22 cellular contexts compared by ENCODE assay signal in genomic region chr3:140250010-140250825, GRCh38.
DNase-seq lines count a peak whose midpoint lies in the region; ATAC-seq and TF ChIP-seq lines count a peak whose summit lies in the region.
"Had no signal": no experiment of that assay in that cellular context is flagged by ENCODE, and none has a peak within 500 bp of the region (broad histone marks: within the 10 kb centered on the region; RNA-seq: fewer than 3 reads in every experiment).

No MANE protein-coding gene starts in this region.

- H3K4me2 ChIP-seq in GM23338, result no peak overlapping the region
- H3K4me2 ChIP-seq: BLaER1 treated with 17β-estradiol and CSF1 and Interleukin-3, amounts not matched to agents 10 nM and 100 nM had no signal

- H3K27me3 ChIP-seq in GM23338 (ENCODE audit: insufficient read depth), result no peaks in the 10 kb centered on the region
- H3K27me3 ChIP-seq in gastroesophageal sphincter, result no peaks in the 10 kb centered on the region
- no peaks in the 10 kb centered on the region for H3K27me3 ChIP-seq in right atrium auricular region
- H3K27me3 ChIP-seq in psoas muscle (ENCODE audit: insufficient read depth in 3 of 3, low read length in 2 of 3), result no peaks in the 10 kb centered on the region
- no peaks in the 10 kb centered on the region for H3K27me3 ChIP-seq in Caco-2 (replicated peaks; ENCODE audit: control insufficient read depth, insufficient read depth, low read length)
- no peaks in the 10 kb centered on the region for H3K27me3 ChIP-seq in effector memory CD4-positive, alpha-beta T cell (replicated peaks; ENCODE audit: control insufficient read depth, insufficient read depth, low read length, poor library complexity, severe bottlenecking)
- H3K27me3 ChIP-seq: BLaER1 treated with 17β-estradiol and CSF1 and Interleukin-3, amounts not matched to agents 10 nM and 100 nM had no signal

- H3K9me2 ChIP-seq in GM23338 (ENCODE audit: insufficient read depth), result peaks cover 3% of the 10 kb centered on the region; the same call in 1 of the 2 replicates

- WGBS in gastroesophageal sphincter (ENCODE audit: low coverage in 1 of 2), 2 donors, result 60 to 63% methylated on average over 7 of the region's 7 CpGs
- WGBS in psoas muscle, 3 donors, result 51 to 71% (median 59%) methylated on average over 7 of the region's 7 CpGs

- no peak overlapping the region for H3K4me3 ChIP-seq in GM23338
- H3K4me3 ChIP-seq in gastroesophageal sphincter, result no peak overlapping the region
- no peak overlapping the region for H3K4me3 ChIP-seq in right atrium auricular region
- no peak overlapping the region for H3K4me3 ChIP-seq in psoas muscle
- no peak overlapping the region for H3K4me3 ChIP-seq in Caco-2 (ENCODE audit: low read depth, low read length)
- no peak overlapping the region for H3K4me3 ChIP-seq in effector memory CD4-positive, alpha-beta T cell (ENCODE audit: insufficient read depth, low read depth, low read length, poor library complexity, severe bottlenecking)
- H3K4me3 ChIP-seq: BLaER1 treated with 17β-estradiol and CSF1 and Interleukin-3, amounts not matched to agents 10 nM and 100 nM; GM23248 had no signal

- DNase-seq in GM23338 (ENCODE audit: low spot score) (no peak), right atrium auricular region (ENCODE audit: low spot score) (no peak), psoas muscle (peak; percentile 44 to 62), Caco-2 (no peak)
- DNase-seq in activated CD4-positive, alpha-beta memory T cell treated with anti-CD3 and anti-CD28 coated beads, Interleukin-2, amount 10 ng/mL, durations not matched to agents 7 days and 5 days, result no peak
- no peak for DNase-seq in effector memory CD4-positive, alpha-beta T cell
- DNase-seq: 8988T; CD4-positive, alpha-beta memory T cell; DMS153; GM23248; HCEC 1CT; KG1; NCI-H1105 treated with DMSO at 0.1 percent for 48 hours; NCI-H1694 treated with DMSO at 0.1 percent for 48 hours; NCI-H2081 treated with DMSO at 0.1 percent for 48 hours; NCI-H2171 treated with DMSO at 0.1 percent for 48 hours; NCI-H524 treated with DMSO at 0.1 percent for 48 hours; NCI-H82 had no signal

- H3K4me3 Mint-ChIP-seq in GM23338 (no peak overlapping the region), Caco-2 (ENCODE audit: unreplicated experiment) (no peak overlapping the region)
- no peak overlapping the region for H3K4me3 Mint-ChIP-seq in activated CD4-positive, alpha-beta memory T cell treated with anti-CD3 and anti-CD28 coated beads, Interleukin-2, amount 10 ng/mL, durations not matched to agents 7 days and 5 days
- H3K4me3 Mint-ChIP-seq: CD4-positive, alpha-beta memory T cell had no signal

- TF ChIP-seq POLR2A in gastroesophageal sphincter (IDR thresholded peaks at IDR 0.05), result no peak

- no peaks in the 10 kb centered on the region for H3K9me3 Mint-ChIP-seq in GM23338
- no peaks in the 10 kb centered on the region for H3K9me3 Mint-ChIP-seq in activated CD4-positive, alpha-beta memory T cell treated with anti-CD3 and anti-CD28 coated beads, Interleukin-2, amount 10 ng/mL, durations not matched to agents 7 days and 5 days
- no peaks in the 10 kb centered on the region for H3K9me3 Mint-ChIP-seq in Caco-2 (ENCODE audit: unreplicated experiment)

- no peaks in the 10 kb centered on the region for H3K36me3 ChIP-seq in GM23338 (ENCODE audit: insufficient read depth)
- H3K36me3 ChIP-seq in gastroesophageal sphincter, result no peaks in the 10 kb centered on the region
- no peaks in the 10 kb centered on the region for H3K36me3 ChIP-seq in right atrium auricular region
- H3K36me3 ChIP-seq in psoas muscle (ENCODE audit: insufficient read depth in 1 of 2, low read depth in 1 of 2), result no peaks in the 10 kb centered on the region
- no peaks in the 10 kb centered on the region for H3K36me3 ChIP-seq in Caco-2 (ENCODE audit: control insufficient read depth, insufficient read depth, low read length)
- H3K36me3 ChIP-seq in effector memory CD4-positive, alpha-beta T cell (ENCODE audit: control insufficient read depth, insufficient read depth, low read length), result no peaks in the 10 kb centered on the region
- H3K36me3 ChIP-seq: BLaER1 treated with 17β-estradiol and CSF1 and Interleukin-3, amounts not matched to agents 10 nM and 100 nM had no signal

- POLR2A ChIA-PET in activated CD4-positive, alpha-beta memory T cell treated with anti-CD3 and anti-CD28 coated beads, Interleukin-2, amount 10 ng/mL, durations not matched to agents 7 days and 5 days (lab: Charles Lee), result no interaction called here
- POLR2A ChIA-PET in Caco-2 (lab: Charles Lee), result no interaction called here

- H3K4me1 ChIP-seq in GM23338 (ENCODE audit: insufficient read depth), result peaks cover 6% of the 10 kb centered on the region
- H3K4me1 ChIP-seq in gastroesophageal sphincter, result peaks cover 0 to 5% (median 0%) of the 10 kb centered on the region in 3 donors
- no peaks in the 10 kb centered on the region for H3K4me1 ChIP-seq in right atrium auricular region
- H3K4me1 ChIP-seq in psoas muscle, result no peaks in the 10 kb centered on the region
- H3K4me1 ChIP-seq in Caco-2, result peaks cover 15% of the 10 kb centered on the region
- H3K4me1 ChIP-seq in effector memory CD4-positive, alpha-beta T cell (ENCODE audit: control insufficient read depth, insufficient read depth, low read length, poor library complexity, severe bottlenecking), result no peaks in the 10 kb centered on the region
- H3K4me1 ChIP-seq: BLaER1 treated with 17β-estradiol and CSF1 and Interleukin-3, amounts not matched to agents 10 nM and 100 nM had no signal

- H3K27ac Mint-ChIP-seq in GM23338, result no peak overlapping the region
- H3K27ac Mint-ChIP-seq in activated CD4-positive, alpha-beta memory T cell treated with anti-CD3 and anti-CD28 coated beads, Interleukin-2, amount 10 ng/mL, durations not matched to agents 7 days and 5 days, result no peak overlapping the region
- no peak overlapping the region for H3K27ac Mint-ChIP-seq in Caco-2 (ENCODE audit: unreplicated experiment)
- H3K27ac Mint-ChIP-seq: CD4-positive, alpha-beta memory T cell had no signal

- no peak overlapping the region for H3K27ac ChIP-seq in GM23338 (ENCODE audit: low read depth)
- peak overlapping the region in 2 of 4 donors; percentile 2 to 35 for H3K27ac ChIP-seq in gastroesophageal sphincter
- H3K27ac ChIP-seq in right atrium auricular region, result peak overlapping the region; percentile 38 to 69
- H3K27ac ChIP-seq in psoas muscle, result no peak overlapping the region
- H3K27ac ChIP-seq in effector memory CD4-positive, alpha-beta T cell (ENCODE audit: insufficient read depth, low read length, poor library complexity, severe bottlenecking), result no peak overlapping the region
- H3K27ac ChIP-seq: BLaER1 treated with 17β-estradiol and CSF1 and Interleukin-3, amounts not matched to agents 10 nM and 100 nM; GM23248 had no signal

- no peak for TF ChIP-seq CTCF in GM23338 (conservative IDR thresholded peaks at IDR 0.05; ENCODE audit: low read depth in 2 of 2)
- TF ChIP-seq CTCF in gastroesophageal sphincter (IDR thresholded peaks at IDR 0.05), result no peak
- TF ChIP-seq CTCF in right atrium auricular region (IDR thresholded peaks at IDR 0.05), result no peak
- TF ChIP-seq CTCF in psoas muscle (IDR thresholded peaks at IDR 0.05), result no peak
- no peak for TF ChIP-seq CTCF in Caco-2 (IDR thresholded peaks at IDR 0.05; ENCODE audit: insufficient read depth in 1 of 2, low read depth in 1 of 2, low read length in 1 of 2, severe bottlenecking in 1 of 2, unreplicated experiment in 1 of 2)

- H2AFZ ChIP-seq in GM23338, result no peak overlapping the region
- H2AFZ ChIP-seq: GM23248 had no signal

- H3F3A ChIP-seq in GM23338 (replicated peaks; ENCODE audit: low read depth), result no peaks in the 10 kb centered on the region

- intact Hi-C loops in psoas muscle (cut with DNase I), result no loop called here
- intact Hi-C loops in Caco-2 (cut with micrococcal nuclease; ENCODE audit: unreplicated experiment), result no loop called here

- H4K20me1 ChIP-seq in GM23338 (replicated peaks; ENCODE audit: insufficient read depth), result no peaks in the 10 kb centered on the region
- H4K20me1 ChIP-seq: BLaER1 treated with 17β-estradiol and CSF1 and Interleukin-3, amounts not matched to agents 10 nM and 100 nM had no signal

- TF ChIP-seq EP300 in gastroesophageal sphincter (IDR thresholded peaks at IDR 0.05), result no peak

- H3K79me2 ChIP-seq in GM23338 (replicated peaks; ENCODE audit: insufficient read depth), result no peaks in the 10 kb centered on the region

- peaks cover 4% of the 10 kb centered on the region for H3K27me3 Mint-ChIP-seq in GM23338 (ENCODE audit: insufficient read depth, low read depth, poor library complexity)
- no peaks in the 10 kb centered on the region for H3K27me3 Mint-ChIP-seq in activated CD4-positive, alpha-beta memory T cell treated with anti-CD3 and anti-CD28 coated beads, Interleukin-2, amount 10 ng/mL, durations not matched to agents 7 days and 5 days
- no peaks in the 10 kb centered on the region for H3K27me3 Mint-ChIP-seq in Caco-2 (ENCODE audit: insufficient read depth, unreplicated experiment)

- BruUV-seq in Caco-2 (replicated peaks; lab: Mats Ljungman, UMichigan), result no TSS peak

- ATAC-seq in GM23338, result peak; percentile 66
- ATAC-seq in gastroesophageal sphincter, result peak; percentile 88
- ATAC-seq in psoas muscle, result peak in 3 of 4 donors; percentile 67 to 79 (median 69)
- no peak for ATAC-seq in HG02623 (IDR thresholded peaks at IDR 0.05; ENCODE audit: unreplicated experiment)
- ATAC-seq: Panc1 had no signal

- H3K4me1 Mint-ChIP-seq in GM23338 (peaks cover 35% of the 10 kb centered on the region), Caco-2 (ENCODE audit: low read depth, unreplicated experiment) (peaks cover 21% of the 10 kb centered on the region)
- H3K4me1 Mint-ChIP-seq in activated CD4-positive, alpha-beta memory T cell treated with anti-CD3 and anti-CD28 coated beads, Interleukin-2, amount 10 ng/mL, durations not matched to agents 7 days and 5 days, result no peaks in the 10 kb centered on the region
- H3K4me1 Mint-ChIP-seq: CD4-positive, alpha-beta memory T cell had no signal

- H3K9me3 ChIP-seq in gastroesophageal sphincter (no peaks in the 10 kb centered on the region), right atrium auricular region (no peaks in the 10 kb centered on the region), psoas muscle (no peaks in the 10 kb centered on the region), Caco-2 (no peaks in the 10 kb centered on the region)
- no peaks in the 10 kb centered on the region for H3K9me3 ChIP-seq in effector memory CD4-positive, alpha-beta T cell (ENCODE audit: control insufficient read depth, low read length)
- H3K9me3 ChIP-seq: BLaER1 treated with 17β-estradiol and CSF1 and Interleukin-3, amounts not matched to agents 10 nM and 100 nM had no signal

- no peaks in the 10 kb centered on the region for H3K36me3 Mint-ChIP-seq in GM23338 (ENCODE audit: low read depth)
- H3K36me3 Mint-ChIP-seq in activated CD4-positive, alpha-beta memory T cell treated with anti-CD3 and anti-CD28 coated beads, Interleukin-2, amount 10 ng/mL, durations not matched to agents 7 days and 5 days (ENCODE audit: low read depth), result no peaks in the 10 kb centered on the region
- no peaks in the 10 kb centered on the region for H3K36me3 Mint-ChIP-seq in Caco-2 (ENCODE audit: insufficient read depth, unreplicated experiment)
- H3K36me3 Mint-ChIP-seq: CD4-positive, alpha-beta memory T cell had no signal

- CTCF ChIA-PET in activated CD4-positive, alpha-beta memory T cell treated with anti-CD3 and anti-CD28 coated beads, Interleukin-2, amount 10 ng/mL, durations not matched to agents 7 days and 5 days (lab: Charles Lee), result no interaction called here
- CTCF ChIA-PET in Caco-2 (lab: Charles Lee), result no interaction called here

TF ChIP-seq in GM23338, 12 proteins besides CTCF, POLR2A, EP300 and RAD21 (continues in another document):
- no peak for TF ChIP-seq CREB1 (CRISPR knock-in tag; IDR thresholded peaks at IDR 0.05; ENCODE audit: low read depth)

Comparison
In these comparisons a context has a peak if more than half of its experiments do, and no peak if none do; other contexts are left out.
1. DNase-seq: peak in psoas muscle (2 of 2); none in GM23338 (single experiment), right atrium auricular region (single experiment), activated CD4-positive, alpha-beta memory T cell treated with anti-CD3 and anti-CD28 coated beads, Interleukin-2, amount 10 ng/mL, durations not matched to agents 7 days and 5 days (single experiment), Caco-2 (0 of 2) and effector memory CD4-positive, alpha-beta T cell (0 of 3).
2. H3K27ac ChIP-seq: peak in right atrium auricular region (2 of 2); none in GM23338 (single experiment), psoas muscle (single experiment) and effector memory CD4-positive, alpha-beta T cell (single experiment).